Comparison of ENCODE assay signal across 2 cellular contexts in genomic region chr20:17964073-17964472, GRCh38.
TF ChIP-seq lines count a peak whose summit lies in the region.

No MANE protein-coding gene starts in this region.

TF ChIP-seq in WTC11, 78 proteins besides CTCF, POLR2A, EP300 and RAD21:
- TF ChIP-seq, protein P1, sequence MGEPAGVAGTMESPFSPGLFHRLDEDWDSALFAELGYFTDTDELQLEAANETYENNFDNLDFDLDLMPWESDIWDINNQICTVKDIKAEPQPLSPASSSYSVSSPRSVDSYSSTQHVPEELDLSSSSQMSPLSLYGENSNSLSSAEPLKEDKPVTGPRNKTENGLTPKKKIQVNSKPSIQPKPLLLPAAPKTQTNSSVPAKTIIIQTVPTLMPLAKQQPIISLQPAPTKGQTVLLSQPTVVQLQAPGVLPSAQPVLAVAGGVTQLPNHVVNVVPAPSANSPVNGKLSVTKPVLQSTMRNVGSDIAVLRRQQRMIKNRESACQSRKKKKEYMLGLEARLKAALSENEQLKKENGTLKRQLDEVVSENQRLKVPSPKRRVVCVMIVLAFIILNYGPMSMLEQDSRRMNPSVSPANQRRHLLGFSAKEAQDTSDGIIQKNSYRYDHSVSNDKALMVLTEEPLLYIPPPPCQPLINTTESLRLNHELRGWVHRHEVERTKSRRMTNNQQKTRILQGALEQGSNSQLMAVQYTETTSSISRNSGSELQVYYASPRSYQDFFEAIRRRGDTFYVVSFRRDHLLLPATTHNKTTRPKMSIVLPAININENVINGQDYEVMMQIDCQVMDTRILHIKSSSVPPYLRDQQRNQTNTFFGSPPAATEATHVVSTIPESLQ (CRISPR knock-in tag; IDR thresholded peaks at IDR 0.05): no peak
- TF ChIP-seq RELA (CRISPR knock-in tag; IDR thresholded peaks at IDR 0.05; ENCODE audit: borderline replicate concordance) (no peak), ZNF219 (CRISPR knock-in tag; IDR thresholded peaks at IDR 0.05; ENCODE audit: borderline replicate concordance) (no peak), MYBL2 (CRISPR knock-in tag; IDR thresholded peaks at IDR 0.05) (no peak), RORB (CRISPR knock-in tag; IDR thresholded peaks at IDR 0.05) (no peak), ZNF423 (CRISPR knock-in tag; IDR thresholded peaks at IDR 0.05) (no peak), FOXK1 (CRISPR knock-in tag; IDR thresholded peaks at IDR 0.05) (no peak)
- TF ChIP-seq, protein P2, sequence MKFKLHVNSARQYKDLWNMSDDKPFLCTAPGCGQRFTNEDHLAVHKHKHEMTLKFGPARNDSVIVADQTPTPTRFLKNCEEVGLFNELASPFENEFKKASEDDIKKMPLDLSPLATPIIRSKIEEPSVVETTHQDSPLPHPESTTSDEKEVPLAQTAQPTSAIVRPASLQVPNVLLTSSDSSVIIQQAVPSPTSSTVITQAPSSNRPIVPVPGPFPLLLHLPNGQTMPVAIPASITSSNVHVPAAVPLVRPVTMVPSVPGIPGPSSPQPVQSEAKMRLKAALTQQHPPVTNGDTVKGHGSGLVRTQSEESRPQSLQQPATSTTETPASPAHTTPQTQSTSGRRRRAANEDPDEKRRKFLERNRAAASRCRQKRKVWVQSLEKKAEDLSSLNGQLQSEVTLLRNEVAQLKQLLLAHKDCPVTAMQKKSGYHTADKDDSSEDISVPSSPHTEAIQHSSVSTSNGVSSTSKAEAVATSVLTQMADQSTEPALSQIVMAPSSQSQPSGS (CRISPR knock-in tag; IDR thresholded peaks at IDR 0.05; ENCODE audit: borderline replicate concordance, low read depth): no peak
- TF ChIP-seq, protein P3, sequence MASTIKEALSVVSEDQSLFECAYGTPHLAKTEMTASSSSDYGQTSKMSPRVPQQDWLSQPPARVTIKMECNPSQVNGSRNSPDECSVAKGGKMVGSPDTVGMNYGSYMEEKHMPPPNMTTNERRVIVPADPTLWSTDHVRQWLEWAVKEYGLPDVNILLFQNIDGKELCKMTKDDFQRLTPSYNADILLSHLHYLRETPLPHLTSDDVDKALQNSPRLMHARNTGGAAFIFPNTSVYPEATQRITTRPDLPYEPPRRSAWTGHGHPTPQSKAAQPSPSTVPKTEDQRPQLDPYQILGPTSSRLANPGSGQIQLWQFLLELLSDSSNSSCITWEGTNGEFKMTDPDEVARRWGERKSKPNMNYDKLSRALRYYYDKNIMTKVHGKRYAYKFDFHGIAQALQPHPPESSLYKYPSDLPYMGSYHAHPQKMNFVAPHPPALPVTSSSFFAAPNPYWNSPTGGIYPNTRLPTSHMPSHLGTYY (CRISPR knock-in tag; IDR thresholded peaks at IDR 0.05): peak; percentile 63; the same call in 1 of the 2 replicates

TF ChIP-seq in HepG2, 621 proteins besides CTCF, POLR2A, EP300 and RAD21 (continues in another document):
- TF ChIP-seq ZNF816 (CRISPR knock-in tag; IDR thresholded peaks at IDR 0.05; ENCODE audit: borderline replicate concordance) (0 out of 2 replicates have a peak, but pooled peaks have one; percentile 33), ZNF282 (IDR thresholded peaks at IDR 0.05; ENCODE audit: partially characterized antibody) (no peak), HMGXB3 (CRISPR knock-in tag; IDR thresholded peaks at IDR 0.05; ENCODE audit: borderline replicate concordance) (no peak), ARNTL (CRISPR knock-in tag; IDR thresholded peaks at IDR 0.05) (no peak), RBFOX2 (IDR thresholded peaks at IDR 0.05; ENCODE audit: low read depth, low read length) (peak; percentile 50; the same call in 1 of the 2 replicates), CREM (IDR thresholded peaks at IDR 0.05) (no peak), CREM (CRISPR knock-in tag; IDR thresholded peaks at IDR 0.05) (no peak), NR3C1 (CRISPR knock-in tag; IDR thresholded peaks at IDR 0.05) (no peak), CC2D1A (CRISPR knock-in tag; IDR thresholded peaks at IDR 0.05) (0 out of 2 replicates have a peak, but pooled peaks have one; percentile 2), POLR2G (IDR thresholded peaks at IDR 0.05; ENCODE audit: low read depth, low read length) (0 out of 2 replicates have a peak, but pooled peaks have one; percentile 19), KIAA2018 (CRISPR knock-in tag; IDR thresholded peaks at IDR 0.05; ENCODE audit: borderline replicate concordance) (no peak), FOXK1 (CRISPR knock-in tag; IDR thresholded peaks at IDR 0.05; ENCODE audit: borderline replicate concordance, low read depth) (no peak), GTF3A (CRISPR knock-in tag; conservative IDR thresholded peaks at IDR 0.05) (no peak), RORA (CRISPR knock-in tag; IDR thresholded peaks at IDR 0.05) (no peak), ELF3 (CRISPR knock-in tag; IDR thresholded peaks at IDR 0.05) (0 out of 2 replicates have a peak, but pooled peaks have one; percentile 23), ZNF564 (CRISPR knock-in tag; IDR thresholded peaks at IDR 0.05) (no peak), ZNF772 (CRISPR knock-in tag; IDR thresholded peaks at IDR 0.05) (no peak), POLR2AphosphoS5 (IDR thresholded peaks at IDR 0.05; ENCODE audit: low read depth, low read length) (peak; percentile 45; the same call in 1 of the 2 replicates), KDM5A (IDR thresholded peaks at IDR 0.05; ENCODE audit: borderline replicate concordance, low read length) (0 out of 2 replicates have a peak, but pooled peaks have one; percentile 29), ZNF670 (CRISPR knock-in tag; IDR thresholded peaks at IDR 0.05; ENCODE audit: borderline replicate concordance) (0 out of 2 replicates have a peak, but pooled peaks have one; percentile 10), CBFB (CRISPR knock-in tag; IDR thresholded peaks at IDR 0.05) (0 out of 2 replicates have a peak, but pooled peaks have one; percentile 23), ADNP (CRISPR knock-in tag; IDR thresholded peaks at IDR 0.05) (no peak), RCOR2 (CRISPR knock-in tag; IDR thresholded peaks at IDR 0.05) (no peak), PCBP2 (optimal IDR thresholded peaks at IDR 0.05; ENCODE audit: low read depth, low read length, poor library complexity, severe bottlenecking) (peak; percentile 9), ZFP82 (CRISPR knock-in tag; IDR thresholded peaks at IDR 0.05; ENCODE audit: borderline replicate concordance) (0 out of 2 replicates have a peak, but pooled peaks have one; percentile 59), ZNF207 (IDR thresholded peaks at IDR 0.05; ENCODE audit: borderline replicate concordance) (no peak), HMGXB4 (CRISPR knock-in tag; IDR thresholded peaks at IDR 0.05; ENCODE audit: borderline replicate concordance in 1 of 2, low read depth in 1 of 2) (no peak; a peak in 1 of 4 replicates), ASH2L (IDR thresholded peaks at IDR 0.05; ENCODE audit: insufficient read length, low read depth, low read length) (peak; percentile 14), HMG20A (CRISPR knock-in tag; IDR thresholded peaks at IDR 0.05; ENCODE audit: borderline replicate concordance) (no peak), TCF7 (IDR thresholded peaks at IDR 0.05; ENCODE audit: low read depth) (no peak)
- TF ChIP-seq, protein P4, sequence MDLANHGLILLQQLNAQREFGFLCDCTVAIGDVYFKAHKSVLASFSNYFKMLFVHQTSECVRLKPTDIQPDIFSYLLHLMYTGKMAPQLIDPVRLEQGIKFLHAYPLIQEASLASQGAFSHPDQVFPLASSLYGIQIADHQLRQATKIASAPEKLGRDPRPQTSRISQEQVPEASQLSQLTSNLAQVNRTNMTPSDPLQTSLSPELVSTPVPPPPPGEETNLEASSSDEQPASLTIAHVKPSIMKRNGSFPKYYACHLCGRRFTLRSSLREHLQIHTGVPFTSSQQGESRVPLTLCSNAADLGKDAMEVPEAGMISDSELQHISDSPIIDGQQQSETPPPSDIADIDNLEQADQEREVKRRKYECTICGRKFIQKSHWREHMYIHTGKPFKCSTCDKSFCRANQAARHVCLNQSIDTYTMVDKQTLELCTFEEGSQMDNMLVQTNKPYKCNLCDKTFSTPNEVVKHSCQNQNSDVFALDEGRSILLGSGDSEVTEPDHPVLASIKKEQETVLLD (CRISPR knock-in tag; IDR thresholded peaks at IDR 0.05; ENCODE audit: low read depth): no peak
